13 cellular contexts compared by ENCODE assay signal in the genomic region with DNA sequence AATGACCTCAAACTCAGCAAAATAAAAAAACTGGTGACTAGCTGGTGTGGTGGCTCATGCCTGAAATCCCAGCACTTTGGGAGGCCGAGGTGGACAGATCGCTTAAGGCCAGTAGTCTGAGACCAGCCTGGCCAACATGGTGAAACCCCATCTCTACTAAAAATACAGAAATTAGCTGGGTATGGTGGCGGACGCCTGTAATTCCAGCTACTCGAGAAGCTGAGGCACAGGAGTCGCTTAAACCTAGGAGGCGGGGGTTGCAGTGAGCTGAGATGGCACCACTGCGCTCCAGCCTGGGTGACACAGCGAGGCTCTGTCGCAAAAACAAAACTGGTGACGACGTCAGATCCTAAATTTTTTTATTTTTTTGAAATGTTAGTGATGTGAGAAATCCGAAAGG.
A peak's percentile ranks its signal among the peaks of the same experiment; 100 is the strongest.
DNase-seq lines count a peak whose midpoint lies in the region; ATAC-seq, FAIRE-seq and TF ChIP-seq lines count a peak whose summit lies in the region.
"Had no signal": no experiment of that assay in that cellular context is flagged by ENCODE, and none has a peak within 500 bp of the region (broad histone marks: within the 10 kb centered on the region; RNA-seq: fewer than 3 reads in every experiment).

No MANE protein-coding gene starts in this region.

- TF ChIP-seq EP300 in HepG2 (IDR thresholded peaks at IDR 0.05; ENCODE audit: low read depth in 2 of 2, low read length in 2 of 2): no peak
- TF ChIP-seq EP300 in HepG2 (CRISPR knock-in tag; IDR thresholded peaks at IDR 0.05; ENCODE audit: borderline replicate concordance): no peak

- H3K4me3 ChIP-seq in adrenal gland: no peak overlapping the region
- H3K4me3 ChIP-seq in HepG2 (replicated peaks in 1 of 3; ENCODE audit: insufficient read depth in 1 of 3, low read depth in 2 of 3, low read length in 3 of 3): no peak overlapping the region
- H3K4me3 ChIP-seq in small intestine (ENCODE audit: low read depth in 1 of 2, low read length in 2 of 2): no peak overlapping the region
- no peak overlapping the region for H3K4me3 ChIP-seq in MG63

- H3K27ac ChIP-seq in adrenal gland (peak overlapping the region; percentile 90 to 99 (median 97)), HepG2 (ENCODE audit: extremely low read length, insufficient read depth, low read length) (peak overlapping the region; percentile 12), small intestine (ENCODE audit: low read depth in 1 of 2, low read length in 1 of 2) (peak overlapping the region; percentile 95 to 96)

- H3K27me3 Mint-ChIP-seq in Calu3 (ENCODE audit: unreplicated experiment): no peaks in the 10 kb centered on the region
- no peaks in the 10 kb centered on the region for H3K27me3 Mint-ChIP-seq in activated CD4-positive, alpha-beta T cell treated with anti-CD3 and anti-CD28 coated beads, Interleukin-2, amount 10 ng/mL, durations not matched to agents 24 days and 14 days

- no peaks in the 10 kb centered on the region for H3K9me3 Mint-ChIP-seq in Calu3 (ENCODE audit: low read depth, unreplicated experiment)
- H3K9me3 Mint-ChIP-seq in activated CD4-positive, alpha-beta T cell treated with anti-CD3 and anti-CD28 coated beads, Interleukin-2, amount 10 ng/mL, durations not matched to agents 24 days and 14 days: no peaks in the 10 kb centered on the region
- H3K9me3 Mint-ChIP-seq: activated T-helper 1 cell treated with anti-CD3 and anti-CD28 coated beads, Interleukin-12 subunit alpha, Interleukin-12 subunit beta, Interleukin-2, Interleukin-4 antibody, amounts not matched to agents 30 ng/mL and 10 ng/mL and 1 ng/mL, durations not matched to agents 14 hours and 24 hours and 36 hours; T-helper 2 cell treated with Interferon-gamma antibody and Interleukin-4, amounts not matched to agents 5 μg/mL and 100 μg/mL, for 36 hours had no signal

- no peak for TF ChIP-seq CTCF in Calu3 (IDR thresholded peaks at IDR 0.05; ENCODE audit: unreplicated experiment)
- no peak for TF ChIP-seq CTCF in adrenal gland (IDR thresholded peaks at IDR 0.05)
- TF ChIP-seq CTCF in HepG2 (CRISPR knock-in tag; IDR thresholded peaks at IDR 0.05): no peak

- FAIRE-seq in HepG2 (lab: Jason Lieb, UNC) (no peak), small intestine (lab: Jason Lieb, UNC) (no peak)

- peaks cover 40% of the 10 kb centered on the region for H3K36me3 Mint-ChIP-seq in Calu3 (ENCODE audit: insufficient read depth, unreplicated experiment)
- no peaks in the 10 kb centered on the region for H3K36me3 Mint-ChIP-seq in activated CD4-positive, alpha-beta T cell treated with anti-CD3 and anti-CD28 coated beads, Interleukin-2, amount 10 ng/mL, durations not matched to agents 24 days and 14 days (ENCODE audit: low read depth)

- peaks cover 60% of the 10 kb centered on the region for H3K4me1 Mint-ChIP-seq in Calu3 (ENCODE audit: low read depth, unreplicated experiment)
- H3K4me1 Mint-ChIP-seq in activated CD4-positive, alpha-beta T cell treated with anti-CD3 and anti-CD28 coated beads, Interleukin-2, amount 10 ng/mL, durations not matched to agents 24 days and 14 days: peaks cover 23% of the 10 kb centered on the region

- POLR2A ChIA-PET in HepG2 (lab: Yijun Ruan, JAX): interaction anchor here (0.7 to 12.2 kb wide), 11 partner anchors 9 to 143 kb away, joined by 3 to 510 read pairs (median 4); partner anchors contain the start of gene TOB1

- TF ChIP-seq RAD21 in HepG2 (CRISPR knock-in tag; IDR thresholded peaks at IDR 0.05): no peak

- ATAC-seq in HepG2: no peak
- ATAC-seq in HG02870 (IDR thresholded peaks at IDR 0.05; ENCODE audit: unreplicated experiment): no peak

- H3K4me3 Mint-ChIP-seq in Calu3 (ENCODE audit: low read depth, unreplicated experiment): no peak overlapping the region
- no peak overlapping the region for H3K4me3 Mint-ChIP-seq in activated CD4-positive, alpha-beta T cell treated with anti-CD3 and anti-CD28 coated beads, Interleukin-2, amount 10 ng/mL, durations not matched to agents 24 days and 14 days
- H3K4me3 Mint-ChIP-seq: activated T-helper 1 cell treated with anti-CD3 and anti-CD28 coated beads, Interleukin-12 subunit alpha, Interleukin-12 subunit beta, Interleukin-2, Interleukin-4 antibody, amounts not matched to agents 30 ng/mL and 10 ng/mL and 1 ng/mL, durations not matched to agents 14 hours and 24 hours and 36 hours; T-helper 2 cell treated with Interferon-gamma antibody and Interleukin-4, amounts not matched to agents 5 μg/mL and 100 μg/mL, for 36 hours had no signal

- intact Hi-C loops in Calu3 (cut with micrococcal nuclease; ENCODE audit: unreplicated experiment) (no loop called here), adrenal gland (cut with DNase I) (no loop called here), HepG2 (cut with micrococcal nuclease; ENCODE audit: unreplicated experiment) (no loop called here)
- intact Hi-C loops in activated CD4-positive, alpha-beta T cell treated with anti-CD3 and anti-CD28 coated beads, Interleukin-2, amount 10 ng/mL, durations not matched to agents 24 days and 14 days (cut with micrococcal nuclease): no loop called here

- CTCF ChIA-PET in Calu3 (lab: Charles Lee) (interaction anchor here (0.6 to 4.0 kb wide), 9 partner anchors 8 to 96 kb away, joined by 3 to 68 read pairs (median 5); partner anchors contain the start of gene TOB1), HepG2 (lab: Yijun Ruan, JAX; ENCODE audit: low intra/inter-chr PET ratio, low total read pairs) (no interaction called here)

- no peak overlapping the region for H3K4me2 ChIP-seq in HepG2 (ENCODE audit: low read depth, low read length)

- in situ Hi-C loops in HepG2 (cut with HindIII; ENCODE audit: extremely low pct_ligation_motif_present, low pct_unique_long_range_greater_than_20kb): loop anchor here (5.0 kb wide), 1 partner anchor 81 kb away; the partner anchor contains the start of gene TOB1

- no peak for DNase-seq in Calu3
- peak in 3 of 7 donors; percentile 16 to 54 (median 28) for DNase-seq in adrenal gland
- no peak for DNase-seq in HepG2 (ENCODE audit: low spot score)
- DNase-seq in small intestine: no peak
- no peak for DNase-seq in amygdala (lab: John Stamatoyannopoulos, UW)
- no peak for DNase-seq in activated CD4-positive, alpha-beta T cell treated with anti-CD3 and anti-CD28 coated beads, Interleukin-2, amount 10 ng/mL, durations not matched to agents 24 days and 14 days
- DNase-seq in MG63: no peak
- DNase-seq: effector CD4-positive, alpha-beta T cell; MM.1S; retina had no signal

- H3K27me3 ChIP-seq in adrenal gland (no peaks in the 10 kb centered on the region), HepG2 (ENCODE audit: control insufficient read depth in 1 of 2, insufficient read depth in 2 of 2, low read length in 2 of 2) (no peaks in the 10 kb centered on the region), small intestine (ENCODE audit: control insufficient read depth in 2 of 2, insufficient read depth in 2 of 2, low read length in 2 of 2) (no peaks in the 10 kb centered on the region), MG63 (no peaks in the 10 kb centered on the region)

- peak overlapping the region; percentile 1 for H3K27ac Mint-ChIP-seq in Calu3 (ENCODE audit: unreplicated experiment)
- H3K27ac Mint-ChIP-seq in activated CD4-positive, alpha-beta T cell treated with anti-CD3 and anti-CD28 coated beads, Interleukin-2, amount 10 ng/mL, durations not matched to agents 24 days and 14 days: no peak overlapping the region
- H3K27ac Mint-ChIP-seq: activated T-helper 1 cell treated with anti-CD3 and anti-CD28 coated beads, Interleukin-12 subunit alpha, Interleukin-12 subunit beta, Interleukin-2, Interleukin-4 antibody, amounts not matched to agents 30 ng/mL and 10 ng/mL and 1 ng/mL, durations not matched to agents 14 hours and 24 hours and 36 hours; T-helper 2 cell treated with Interferon-gamma antibody and Interleukin-4, amounts not matched to agents 5 μg/mL and 100 μg/mL, for 36 hours had no signal

- H3K9me3 ChIP-seq in adrenal gland (replicated peaks in 1 of 3) (no peaks in the 10 kb centered on the region), HepG2 (ENCODE audit: low read length) (no peaks in the 10 kb centered on the region), small intestine (ENCODE audit: control insufficient read depth, low read depth) (no peaks in the 10 kb centered on the region), MG63 (no peaks in the 10 kb centered on the region)

- H3K79me2 ChIP-seq in HepG2 (ENCODE audit: insufficient read depth, low read length): no peaks in the 10 kb centered on the region

- no peaks in the 10 kb centered on the region for H3K36me3 ChIP-seq in adrenal gland (replicated peaks in 1 of 2)
- no peaks in the 10 kb centered on the region for H3K36me3 ChIP-seq in HepG2 (replicated peaks in 1 of 2; ENCODE audit: control insufficient read depth in 1 of 2, insufficient read depth in 2 of 2, low read length in 2 of 2)
- H3K36me3 ChIP-seq in small intestine (ENCODE audit: control insufficient read depth in 2 of 2, insufficient read depth in 2 of 2, low read length in 2 of 2): no peaks in the 10 kb centered on the region
- no peaks in the 10 kb centered on the region for H3K36me3 ChIP-seq in MG63

- peaks cover 47 to 59% of the 10 kb centered on the region in 2 donors for H3K4me1 ChIP-seq in adrenal gland (replicated peaks in 1 of 2)
- H3K4me1 ChIP-seq in HepG2 (ENCODE audit: insufficient read depth, low read length): peaks cover 82% of the 10 kb centered on the region
- H3K4me1 ChIP-seq in small intestine (ENCODE audit: control insufficient read depth in 2 of 2, insufficient read depth in 1 of 2, low read depth in 1 of 2, low read length in 1 of 2): peaks cover 4 to 5% of the 10 kb centered on the region in 2 donors

- TF ChIP-seq POLR2A in adrenal gland (IDR thresholded peaks at IDR 0.05): no peak
- no peak for TF ChIP-seq POLR2A in HepG2 (IDR thresholded peaks at IDR 0.05; ENCODE audit: insufficient read depth in 1 of 2, low read depth in 2 of 2, low read length in 2 of 2)

- WGBS in adrenal gland, 4 donors: 89 to 91% (median 90%) methylated on average over 13 of the region's 13 CpGs
- WGBS in HepG2 (ENCODE audit: low lambda C conversion rate): 96% methylated on average over 13 of the region's 13 CpGs
- 79 to 89% (median 84%) methylated on average over 13 of the region's 13 CpGs for WGBS in small intestine, 3 donors

- H2AFZ ChIP-seq in HepG2 (ENCODE audit: low read length): no peak overlapping the region

- H3K9ac ChIP-seq in HepG2 (ENCODE audit: insufficient read depth, low read depth, low read length): no peak overlapping the region

- BruUV-seq in Calu3 (replicated peaks; lab: Mats Ljungman, UMichigan) (no TSS peak), HepG2 (replicated peaks; lab: Mats Ljungman, UMichigan) (no TSS peak)

- H4K20me1 ChIP-seq in HepG2 (ENCODE audit: insufficient read depth, low read length): no peaks in the 10 kb centered on the region

TF ChIP-seq in HepG2, 621 proteins besides CTCF, POLR2A, EP300 and RAD21 (continues in another document):
- TF ChIP-seq ZNF564 (CRISPR knock-in tag; IDR thresholded peaks at IDR 0.05): no peak
- TF ChIP-seq U2AF1 (optimal IDR thresholded peaks at IDR 0.05; ENCODE audit: low read depth, low read length): no peak
- no peak for TF ChIP-seq ZNF205 (CRISPR knock-in tag; IDR thresholded peaks at IDR 0.05)

Comparison
In these comparisons a context has a peak if more than half of its experiments do, and no peak if none do; other contexts are left out.
1. H3K27ac ChIP-seq: peak in every context shown above with its lines; median percentile 97 in adrenal gland; 96 in small intestine; 12 in HepG2.